8 cellular contexts compared by ENCODE assay signal in the genomic region with DNA sequence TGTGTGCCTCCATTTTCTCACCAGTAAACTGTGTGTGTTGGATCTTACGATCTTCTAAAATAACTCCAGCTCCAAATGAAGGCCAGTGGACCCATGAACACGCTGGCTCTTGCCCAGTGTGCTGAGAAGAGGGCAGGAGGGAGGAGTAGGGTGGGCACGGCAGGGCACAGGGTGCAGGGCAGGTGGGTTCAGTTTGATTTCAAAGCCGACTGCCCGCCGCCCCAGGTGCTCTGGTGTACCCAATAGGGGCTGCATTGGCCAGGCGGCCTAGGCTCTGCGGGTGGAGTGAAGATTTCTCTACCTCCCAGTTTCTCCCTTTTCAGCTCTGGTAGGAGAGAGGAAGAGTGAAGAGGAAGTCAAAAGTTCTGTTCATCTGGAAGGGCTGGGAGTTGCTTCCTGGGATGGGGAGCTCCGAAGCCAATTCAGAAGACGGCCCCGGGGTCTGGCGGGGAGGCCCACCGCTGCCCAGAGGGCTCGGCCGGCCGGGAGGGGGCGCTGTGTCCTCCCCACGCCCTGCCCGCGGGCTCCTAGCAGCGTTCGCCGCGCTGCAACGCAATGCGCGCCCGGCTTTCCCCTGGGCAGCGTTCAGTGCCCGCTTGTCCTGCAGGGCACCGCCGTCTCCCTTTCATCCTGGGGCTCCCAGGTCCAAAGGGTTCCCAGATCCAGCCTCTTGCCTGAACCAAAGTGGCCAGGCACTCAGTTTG. TPM values are rescaled to one million over a fixed set of nuclear protein-coding genes. Genes with fewer than 3 reads are reported as not detected.
A peak's percentile ranks its signal among the peaks of the same experiment; 100 is the strongest.
DNase-seq lines count a peak whose midpoint lies in the region; ATAC-seq, FAIRE-seq and TF ChIP-seq lines count a peak whose summit lies in the region.

No MANE protein-coding gene starts in this region.

- FAIRE-seq in HTR-8/SVneo (lab: Jason Lieb, UNC) (no peak), pancreas (lab: Jason Lieb, UNC) (no peak)

- H3K27ac ChIP-seq in esophagus squamous epithelium: no peak overlapping the region
- no peak overlapping the region for H3K27ac ChIP-seq in pancreas

- H3K9me3 ChIP-seq in esophagus squamous epithelium: no peaks in the 10 kb centered on the region
- no peaks in the 10 kb centered on the region for H3K9me3 ChIP-seq in pancreas

- H3K27me3 ChIP-seq in esophagus squamous epithelium (peaks cover 16 to 99% (median 27%) of the 10 kb centered on the region in 4 donors), pancreas (peaks cover 0 to 7% (median 0%) of the 10 kb centered on the region in 4 donors)

- 40 to 81% methylated on average over 1 to 6 of the region's 32 CpGs for WGBS in esophagus squamous epithelium, 2 donors
- WGBS in pancreas, 2 donors: 22 to 24% methylated on average over 32 of the region's 32 CpGs

- POLR2A ChIA-PET in AG04449 (lab: Yijun Ruan, JAX): no interaction called here

- TF ChIP-seq POLR2A in esophagus squamous epithelium (IDR thresholded peaks at IDR 0.05): no peak

- DNase-seq in AG04449 (ENCODE audit: low read depth, low spot score) (no peak), HTR-8/SVneo (ENCODE audit: insufficient read length, low spot score) (peak; percentile 52), esophagus squamous epithelium (lab: John Stamatoyannopoulos, UW) (no peak), pancreas (peak in 1 of 6 donors; percentile 80), mucosa of gallbladder (ENCODE audit: low spot score) (no peak), HuH-7.5 (ENCODE audit: low spot score) (no peak)
- DNase-seq in activated CD4-positive, alpha-beta T cell treated with anti-CD3 and anti-CD28 coated beads, Interleukin-2, amount 50 U/mL, for 48 hours: peak; percentile 58 to 59

- no peaks in the 10 kb centered on the region for H3K36me3 ChIP-seq in esophagus squamous epithelium
- H3K36me3 ChIP-seq in pancreas: no peaks in the 10 kb centered on the region

- H3K4me3 ChIP-seq in AG04449 (ENCODE audit: low read depth, low read length) (no peak overlapping the region), esophagus squamous epithelium (peak overlapping the region in 3 of 4 donors; percentile 37 to 69 (median 48)), pancreas (peak overlapping the region in 1 of 4 donors; percentile 50)

- peak; percentile 38 to 74 (median 66) for ATAC-seq in pancreas
- ATAC-seq in HG03439 (IDR thresholded peaks at IDR 0.05; ENCODE audit: unreplicated experiment): no peak

- peaks cover 15 to 26% (median 21%) of the 10 kb centered on the region in 3 donors for H3K4me1 ChIP-seq in esophagus squamous epithelium
- peaks cover 0 to 18% (median 15%) of the 10 kb centered on the region in 3 donors for H3K4me1 ChIP-seq in pancreas

- TF ChIP-seq CTCF in AG04449 (IDR thresholded peaks at IDR 0.05; ENCODE audit: insufficient read depth, low read length, missing control alignments) (peak; percentile 37), esophagus squamous epithelium (IDR thresholded peaks at IDR 0.05) (peak in 3 of 6 experiments; percentile 14 to 32 (median 26)), pancreas (IDR thresholded peaks at IDR 0.05) (peak in 3 of 4 donors; percentile 16 to 32 (median 28))

- intact Hi-C loops in esophagus squamous epithelium (cut with DNase I): no loop called here
- intact Hi-C loops in pancreas (cut with DNase I): no loop called here

- CTCF ChIA-PET in AG04449 (lab: Yijun Ruan, JAX): interaction anchor here (1.0 kb wide), 1 partner anchor 49 kb away, joined by 3 read pairs; no protein-coding TSS in a partner anchor

RNA-seq across cellular contexts. Expression of a gene that starts 1.1 kb away (rescaled TPM):
- total RNA-seq in esophagus squamous epithelium (not detected), pancreas (under 1 TPM in 2 of 6 donors, not detected in 4; 0.13 to 0.31 TPM), mucosa of gallbladder (not detected)
- not detected for polyA plus RNA-seq in pancreas

Comparison
In these comparisons a context has a peak if more than half of its experiments do, and no peak if none do; other contexts are left out.
1. DNase-seq: peak in HTR-8/SVneo (single experiment) and activated CD4-positive, alpha-beta T cell treated with anti-CD3 and anti-CD28 coated beads, Interleukin-2, amount 50 U/mL, for 48 hours (2 of 2); none in AG04449 (single experiment), esophagus squamous epithelium (single experiment), mucosa of gallbladder (single experiment) and HuH-7.5 (single experiment).